ENCODE assay signal across 36 cellular contexts in the genomic region with DNA sequence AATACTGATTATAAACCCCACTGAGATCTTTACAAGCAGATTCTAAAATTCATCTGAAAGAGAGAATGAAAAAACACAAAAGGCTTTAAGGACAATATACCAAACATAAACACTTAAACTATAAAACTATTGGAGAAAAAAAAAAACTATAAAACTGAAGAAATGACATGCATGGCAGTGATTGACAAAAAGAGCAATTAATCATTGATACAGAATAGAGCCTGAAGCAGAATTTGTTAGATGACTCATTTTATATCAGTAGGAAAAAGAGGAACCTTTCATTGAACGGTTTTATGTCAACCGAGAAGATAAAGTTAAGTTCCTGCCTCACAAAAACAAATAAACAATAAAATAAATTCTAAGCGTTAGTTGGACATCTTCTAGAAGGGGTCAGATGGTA. TPM values are rescaled to one million over a fixed set of nuclear protein-coding genes. Genes with fewer than 3 reads are reported as not detected.
"Had no signal": no experiment of that assay in that cellular context is flagged by ENCODE, and none has a peak within 500 bp of the region (broad histone marks: within the 10 kb centered on the region; RNA-seq: fewer than 3 reads in every experiment).

No MANE protein-coding gene starts in this region.

- H3K27ac Mint-ChIP-seq: immature natural killer cell; naive B cell; natural killer cell; nephron progenitor cell; neural progenitor cell; progenitor cell of endocrine pancreas; stimulated activated memory B cell treated with anti-CD40 and anti-IgM and Interleukin-4, amounts not matched to agents 10 μg/mL and 1 μg/mL and 100 μg/mL, for 72 hours; stimulated activated naive CD8-positive, alpha-beta T cell treated with anti-CD3 and anti-CD28 coated beads, Interleukin-15, amount 100 ng/mL, for 72 hours; type B pancreatic cell had no signal

- H3K27me3 Mint-ChIP-seq: progenitor cell of endocrine pancreas had no signal

- H3K36me3 ChIP-seq: left lung, lower lobe of right lung, neural progenitor cell, neutrophil, ovary, right atrium auricular region, right lobe of liver, tibial nerve, uterus had no signal

- H3K4me3 Mint-ChIP-seq: immature natural killer cell; naive B cell; natural killer cell; nephron progenitor cell; neural progenitor cell; stimulated activated memory B cell treated with anti-CD40 and anti-IgM and Interleukin-4, amounts not matched to agents 10 μg/mL and 1 μg/mL and 100 μg/mL, for 72 hours; stimulated activated naive CD8-positive, alpha-beta T cell treated with anti-CD3 and anti-CD28 coated beads, Interleukin-15, amount 100 ng/mL, for 72 hours; type B pancreatic cell had no signal

- DNase-seq: hypothalamus; immature natural killer cell; kidney; left colon; left lung; lower lobe of right lung; mammary epithelial cell; mesenchymal stem cell; naive B cell; natural killer cell; nephron progenitor cell; occipital lobe; ovary; right lobe of liver; stimulated activated CD4-positive, alpha-beta T cell treated with anti-CD3 and anti-CD28 coated beads, Interleukin-1b, Interleukin-23, amount 100 ng/mL, for 48 hours; stimulated activated CD4-positive, alpha-beta T cell treated with anti-CD3 and anti-CD28 coated beads, Interleukin-2, amount 100 ng/mL, for 48 hours; stimulated activated CD4-positive, alpha-beta T cell treated with anti-CD3 and anti-CD28 coated beads, Interleukin-4, amount 100 ng/mL, for 4 hours; stimulated activated CD8-positive, alpha-beta memory T cell treated with anti-CD3 and anti-CD28 coated beads, Interleukin-4, amount 100 ng/mL, for 48 hours; stimulated activated naive CD4-positive, alpha-beta T cell treated with Interleukin-2 at 50 U/mL for 16 hours; stimulated activated naive CD8-positive, alpha-beta T cell treated with anti-CD3 and anti-CD28 coated beads, Interleukin-15, amount 100 ng/mL, for 72 hours; substantia nigra; uterus had no signal

- H3K4me1 ChIP-seq: left lung, lower lobe of right lung, neural progenitor cell, right atrium auricular region, right lobe of liver, tibial nerve, uterus had no signal

- H3K4me1 Mint-ChIP-seq: immature natural killer cell; naive B cell; natural killer cell; neural progenitor cell; stimulated activated memory B cell treated with anti-CD40 and anti-IgM and Interleukin-4, amounts not matched to agents 10 μg/mL and 1 μg/mL and 100 μg/mL, for 72 hours; stimulated activated naive CD8-positive, alpha-beta T cell treated with anti-CD3 and anti-CD28 coated beads, Interleukin-15, amount 100 ng/mL, for 72 hours had no signal

- FAIRE-seq: islet of Langerhans, kidney had no signal

- H3K27ac ChIP-seq: left lung, lower lobe of right lung, neural progenitor cell, neutrophil, ovary, right atrium auricular region, right lobe of liver, tibial nerve, uterus had no signal

- H2AFZ ChIP-seq: neural progenitor cell had no signal

- H3K9ac ChIP-seq: neural progenitor cell had no signal

- H3K36me3 Mint-ChIP-seq: immature natural killer cell; naive B cell; natural killer cell; neural progenitor cell; stimulated activated memory B cell treated with anti-CD40 and anti-IgM and Interleukin-4, amounts not matched to agents 10 μg/mL and 1 μg/mL and 100 μg/mL, for 72 hours; type B pancreatic cell had no signal

- H3K27me3 ChIP-seq: left lung, neural progenitor cell, neutrophil, ovary, right atrium auricular region, right lobe of liver, tibial nerve, uterus had no signal

- ATAC-seq: left colon; left lung; lower lobe of right lung; natural killer cell; right lobe of liver; stimulated activated memory B cell treated with anti-CD40 and anti-IgM and Interleukin-4, amounts not matched to agents 10 μg/mL and 1 μg/mL and 100 μg/mL, for 72 hours; stimulated activated naive CD8-positive, alpha-beta T cell treated with anti-CD3 and anti-CD28 coated beads, Interleukin-15, amount 100 ng/mL, for 72 hours had no signal

- H3K9me3 ChIP-seq: left lung, lower lobe of right lung, neutrophil, ovary, right atrium auricular region, right lobe of liver, tibial nerve, uterus had no signal

- H3K4me2 ChIP-seq: neural progenitor cell, smooth muscle cell had no signal

- H3K4me3 ChIP-seq: left lung, lower lobe of right lung, neural progenitor cell, ovary, right atrium auricular region, right lobe of liver, smooth muscle cell, tibial nerve, uterus had no signal

- H3K9me3 Mint-ChIP-seq: natural killer cell; neural progenitor cell; stimulated activated memory B cell treated with anti-CD40 and anti-IgM and Interleukin-4, amounts not matched to agents 10 μg/mL and 1 μg/mL and 100 μg/mL, for 72 hours; stimulated activated naive CD8-positive, alpha-beta T cell treated with anti-CD3 and anti-CD28 coated beads, Interleukin-15, amount 100 ng/mL, for 72 hours had no signal

RNA-seq across cellular contexts. Expression of a gene that starts 23.3 kb away (rescaled TPM):
- total RNA-seq: kidney, left lung, lower lobe of right lung, mammary epithelial cell, mononuclear cell, natural killer cell, progenitor cell of endocrine pancreas, pulmonary artery endothelial cell, renal cortical epithelial cell, right lobe of liver, ureter had no signal
- polyA plus RNA-seq: immature natural killer cell, liver, mammary epithelial cell, ovary had no signal
